In genomic region chr6:28489366-28490190, GRCh38 we compare ENCODE assay signal across 8 cellular contexts. TPM values are rescaled to one million over a fixed set of nuclear protein-coding genes. Genes with fewer than 3 reads are reported as not detected.
DNase-seq lines count a peak whose midpoint lies in the region; ATAC-seq, FAIRE-seq and TF ChIP-seq lines count a peak whose summit lies in the region.

No MANE protein-coding gene starts in this region.

- peaks cover 0 to 8% (median 0%) of the 10 kb centered on the region in 4 donors for H3K4me1 ChIP-seq in sigmoid colon

- no peaks in the 10 kb centered on the region for H3K9me3 ChIP-seq in sigmoid colon

- H3K4me1 Mint-ChIP-seq in HFFc6 (ENCODE audit: low read depth), result peaks cover 18% of the 10 kb centered on the region
- H3K4me1 Mint-ChIP-seq in activated naive CD8-positive, alpha-beta T cell treated with anti-CD3 and anti-CD28 coated beads, Interleukin-2, amount 10 ng/mL, durations not matched to agents 7 days and 5 days, result peaks cover 34% of the 10 kb centered on the region

- peak overlapping the region in 1 of 4 donors; percentile 10 for H3K27ac ChIP-seq in sigmoid colon

- TF ChIP-seq EP300 in sigmoid colon (IDR thresholded peaks at IDR 0.05), result no peak

- intact Hi-C loops in sigmoid colon (cut with DNase I), result no loop called here

- peaks cover 9 to 54% (median 18%) of the 10 kb centered on the region in 3 donors for H3K27me3 ChIP-seq in sigmoid colon

- ATAC-seq in activated naive CD8-positive, alpha-beta T cell treated with anti-CD3 and anti-CD28 coated beads, Interleukin-2, amount 10 ng/mL, durations not matched to agents 7 days and 5 days (ENCODE audit: low read depth), result peak; percentile 84

- H3K27me3 Mint-ChIP-seq in HFFc6 (ENCODE audit: insufficient read depth), result peaks cover 2% of the 10 kb centered on the region
- peaks cover 67% of the 10 kb centered on the region for H3K27me3 Mint-ChIP-seq in activated naive CD8-positive, alpha-beta T cell treated with anti-CD3 and anti-CD28 coated beads, Interleukin-2, amount 10 ng/mL, durations not matched to agents 7 days and 5 days

- H3K36me3 ChIP-seq in sigmoid colon, result no peaks in the 10 kb centered on the region

- POLR2A ChIA-PET in activated naive CD8-positive, alpha-beta T cell treated with anti-CD3 and anti-CD28 coated beads, Interleukin-2, amount 10 ng/mL, durations not matched to agents 7 days and 5 days (lab: Charles Lee), result interaction anchor here (0.6 to 1.2 kb wide), 8 partner anchors 13 to 620 kb away, joined by 3 to 7 read pairs (median 4); partner anchors contain the start of gene ZSCAN23

- no peaks in the 10 kb centered on the region for H3K36me3 Mint-ChIP-seq in HFFc6 (ENCODE audit: low read depth)
- peaks cover 3% of the 10 kb centered on the region for H3K36me3 Mint-ChIP-seq in activated naive CD8-positive, alpha-beta T cell treated with anti-CD3 and anti-CD28 coated beads, Interleukin-2, amount 10 ng/mL, durations not matched to agents 7 days and 5 days

- TF ChIP-seq CTCF in HFFc6 (IDR thresholded peaks at IDR 0.05), result no peak
- no peak for TF ChIP-seq CTCF in sigmoid colon (IDR thresholded peaks at IDR 0.05)

- H3K9me3 Mint-ChIP-seq in HFFc6, result no peaks in the 10 kb centered on the region
- H3K9me3 Mint-ChIP-seq in activated naive CD8-positive, alpha-beta T cell treated with anti-CD3 and anti-CD28 coated beads, Interleukin-2, amount 10 ng/mL, durations not matched to agents 7 days and 5 days, result peaks cover 8% of the 10 kb centered on the region

- TF ChIP-seq POLR2A in sigmoid colon (IDR thresholded peaks at IDR 0.05), result no peak

- H3K27ac Mint-ChIP-seq in HFFc6, result peak overlapping the region; percentile 82
- peak overlapping the region; percentile 82 for H3K27ac Mint-ChIP-seq in activated naive CD8-positive, alpha-beta T cell treated with anti-CD3 and anti-CD28 coated beads, Interleukin-2, amount 10 ng/mL, durations not matched to agents 7 days and 5 days

- peak overlapping the region in 3 of 4 donors; percentile 6 to 40 (median 37) for H3K4me3 ChIP-seq in sigmoid colon

- peak; percentile 79 for FAIRE-seq in G401.6 (lab: Jason Lieb, UNC)

- WGBS in sigmoid colon, 2 donors, result 4 to 11% methylated on average over 40 of the region's 40 CpGs

- DNase-seq in HFFc6, result peak; percentile 75
- DNase-seq in NOMO-1 treated with DMSO at 0.1 percent for 48 hours (lab: John Stamatoyannopoulos, UW; ENCODE audit: unreplicated experiment), result peak; percentile 78
- peak; percentile 55 for DNase-seq in activated naive CD8-positive, alpha-beta T cell treated with anti-CD3 and anti-CD28 coated beads, Interleukin-2, amount 10 ng/mL, durations not matched to agents 7 days and 5 days
- peak; percentile 19 for DNase-seq in hepatic stellate cell (ENCODE audit: low spot score)
- peak; percentile 74 for DNase-seq in sigmoid colon
- no peak for DNase-seq in SW 1271 (lab: John Stamatoyannopoulos, UW)
- DNase-seq in NCI-H2081 (lab: John Stamatoyannopoulos, UW), result no peak

- H3K4me3 Mint-ChIP-seq in HFFc6, result peak overlapping the region; percentile 92
- peak overlapping the region; percentile 82 for H3K4me3 Mint-ChIP-seq in activated naive CD8-positive, alpha-beta T cell treated with anti-CD3 and anti-CD28 coated beads, Interleukin-2, amount 10 ng/mL, durations not matched to agents 7 days and 5 days

RNA-seq across cellular contexts. Expression of gene GPX6, which starts 26.0 kb away (rescaled TPM):
- total RNA-seq in HFFc6 (2021; fragmentation: NEBNext Ultra II Directional; extraction: Animal tissue kit (Norgen Biotek cat#: 25700)), result not detected
- total RNA-seq in activated naive CD8-positive, alpha-beta T cell treated with anti-CD3 and anti-CD28 coated beads, Interleukin-2, amount 10 ng/mL, durations not matched to agents 7 days and 5 days, result not detected
- not detected for total RNA-seq in sigmoid colon
- polyA plus RNA-seq in sigmoid colon, result not detected

RNA-seq across cellular contexts. Expression of gene GPX5, which starts 36.1 kb away (rescaled TPM):
- total RNA-seq in HFFc6 (2021; fragmentation: NEBNext Ultra II Directional; extraction: Animal tissue kit (Norgen Biotek cat#: 25700)), result not detected
- not detected for total RNA-seq in activated naive CD8-positive, alpha-beta T cell treated with anti-CD3 and anti-CD28 coated beads, Interleukin-2, amount 10 ng/mL, durations not matched to agents 7 days and 5 days
- not detected for total RNA-seq in sigmoid colon
- not detected for polyA plus RNA-seq in sigmoid colon

RNA-seq across cellular contexts. Expression of gene ZSCAN23, which starts 46.3 kb away (rescaled TPM):
- total RNA-seq in HFFc6 (2021; fragmentation: NEBNext Ultra II Directional; extraction: Animal tissue kit (Norgen Biotek cat#: 25700)), result 1 to 10 TPM in 4 of 6 experiments, under 1 TPM in 2; 0.48 to 1.5 (median 1.0) TPM
- 1 to 10 TPM; 1.3 to 2.9 TPM for total RNA-seq in activated naive CD8-positive, alpha-beta T cell treated with anti-CD3 and anti-CD28 coated beads, Interleukin-2, amount 10 ng/mL, durations not matched to agents 7 days and 5 days
- 1 to 10 TPM; 1.8 to 3.9 (median 2.5) TPM for total RNA-seq in sigmoid colon
- 1 to 10 TPM in 1 of 3 donors, under 1 TPM in 1, not detected in 1; 0.79 to 4.2 TPM for polyA plus RNA-seq in sigmoid colon

Comparison
In these comparisons a context has a peak if more than half of its experiments do, and no peak if none do; other contexts are left out.
1. DNase-seq: peak in HFFc6 (single experiment), NOMO-1 treated with DMSO at 0.1 percent for 48 hours (single experiment), activated naive CD8-positive, alpha-beta T cell treated with anti-CD3 and anti-CD28 coated beads, Interleukin-2, amount 10 ng/mL, durations not matched to agents 7 days and 5 days (single experiment), hepatic stellate cell (single experiment) and sigmoid colon (single experiment); none in SW 1271 (0 of 2) and NCI-H2081 (0 of 2).